8 cellular contexts compared by ENCODE assay signal in the genomic region with DNA sequence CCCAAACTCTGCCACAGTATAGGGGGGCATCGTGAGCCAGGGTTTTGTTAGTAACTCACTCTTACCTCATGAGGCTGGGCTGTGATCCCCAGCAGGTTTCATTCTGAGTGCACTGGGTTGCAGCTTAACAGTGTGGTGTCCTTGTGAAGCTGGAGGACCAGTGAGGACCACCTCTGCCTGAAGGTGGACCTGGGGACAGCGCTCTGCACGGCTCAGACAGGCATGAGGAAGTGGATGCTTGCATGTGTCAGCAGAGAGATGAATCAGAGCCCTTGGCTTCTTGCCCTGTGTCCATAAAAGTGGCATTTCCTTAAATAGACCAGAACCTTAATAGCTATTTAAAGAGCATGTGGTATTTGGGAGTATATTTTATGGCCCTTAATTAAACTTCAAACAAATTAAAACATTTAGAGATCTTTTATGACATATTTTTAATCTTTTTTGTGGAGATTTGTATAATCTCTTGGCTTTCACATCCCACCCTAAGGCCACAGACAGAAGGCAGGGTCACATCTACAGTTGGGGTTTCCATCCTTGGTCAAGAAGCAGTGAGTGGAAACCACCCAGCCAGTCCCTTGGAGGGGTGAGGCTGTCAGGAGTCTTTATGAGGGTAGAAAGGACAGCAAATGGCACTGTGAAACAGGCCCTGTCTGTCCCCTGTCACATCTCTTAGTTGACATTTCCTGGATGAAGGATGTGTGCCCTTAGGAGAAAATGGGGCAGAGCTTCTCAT. TPM values are rescaled to one million over a fixed set of nuclear protein-coding genes. Genes with fewer than 3 reads are reported as not detected.
DNase-seq lines count a peak whose midpoint lies in the region; TF ChIP-seq lines count a peak whose summit lies in the region.

No MANE protein-coding gene starts in this region.

- TF ChIP-seq POLR2A in spleen (IDR thresholded peaks at IDR 0.05) = no peak

- H3K4me3 ChIP-seq in ascending aorta (no peak overlapping the region), spleen (no peak overlapping the region)

- WGBS in spleen, 5 donors = 17 to 35% (median 22%) methylated on average over 3 of the region's 3 CpGs

- H3K4me1 ChIP-seq in ascending aorta (peaks cover 9 to 36% of the 10 kb centered on the region in 2 donors), spleen (peaks cover 34 to 96% (median 66%) of the 10 kb centered on the region in 6 donors)

- intact Hi-C loops in ascending aorta (cut with DNase I) = no loop called here
- intact Hi-C loops in spleen (cut with DNase I; ENCODE audit: low total_unique reads) = no loop called here

- TF ChIP-seq CTCF in ascending aorta (IDR thresholded peaks at IDR 0.05) = no peak
- no peak for TF ChIP-seq CTCF in spleen (IDR thresholded peaks at IDR 0.05 in 8 of 11, conservative IDR thresholded peaks at IDR 0.05 in 3 of 11)

- no peaks in the 10 kb centered on the region for H3K9me3 ChIP-seq in ascending aorta
- no peaks in the 10 kb centered on the region for H3K9me3 ChIP-seq in spleen

- no peaks in the 10 kb centered on the region for H3K27me3 ChIP-seq in ascending aorta
- H3K27me3 ChIP-seq in spleen (replicated peaks in 1 of 7) = no peaks in the 10 kb centered on the region

- peaks cover 3 to 10% of the 10 kb centered on the region in 2 donors for H3K36me3 ChIP-seq in ascending aorta
- peaks cover 0 to 67% (median 10%) of the 10 kb centered on the region in 6 donors for H3K36me3 ChIP-seq in spleen

- H3K27ac ChIP-seq in ascending aorta = peak overlapping the region; percentile 84 to 90
- peak overlapping the region in 7 of 8 donors; percentile 44 to 85 (median 77) for H3K27ac ChIP-seq in spleen

- DNase-seq in activated effector memory CD4-positive, alpha-beta T cell treated with anti-CD3 and anti-CD28 coated beads, Interleukin-2, amount 50 U/mL, for 16 hours = peak; percentile 54
- DNase-seq in activated effector memory CD4-positive, alpha-beta T cell treated with Interleukin-2 at 50 U/mL for 16 hours = no peak
- DNase-seq in NCI-H2029 (lab: John Stamatoyannopoulos, UW) = peak; percentile 72
- DNase-seq in ascending aorta (ENCODE audit: low spot score in 2 of 2) = peak; percentile 60 to 95
- DNase-seq in iPS-NIHi7 (ENCODE audit: extremely low spot score) = peak; percentile 10
- no peak for DNase-seq in spleen
- no peak for DNase-seq in stimulated activated CD4-positive, alpha-beta T cell treated with anti-CD3 and anti-CD28 coated beads, Interleukin-1b, Interleukin-23, amount 100 ng/mL, for 48 hours
- DNase-seq in NCI-H2107 treated with DMSO at 0.1 percent for 48 hours (lab: John Stamatoyannopoulos, UW; ENCODE audit: unreplicated experiment) = no peak

RNA-seq across cellular contexts. Expression of a gene that starts 24.8 kb away (rescaled TPM):
- total RNA-seq in ascending aorta (14.7 TPM), spleen (10 to 100 TPM; 15.8 to 31.1 (median 25.2) TPM)
- polyA plus RNA-seq in spleen = 10 to 100 TPM in 2 of 3 donors, 1 to 10 TPM in 1; 8.3 to 14.8 (median 14.2) TPM

Comparison
In these comparisons a context has a peak if more than half of its experiments do, and no peak if none do; other contexts are left out.
1. DNase-seq: peak in activated effector memory CD4-positive, alpha-beta T cell treated with anti-CD3 and anti-CD28 coated beads, Interleukin-2, amount 50 U/mL, for 16 hours (single experiment), NCI-H2029 (single experiment), ascending aorta (2 of 2) and iPS-NIHi7 (single experiment); none in activated effector memory CD4-positive, alpha-beta T cell treated with Interleukin-2 at 50 U/mL for 16 hours (single experiment), spleen (single experiment), stimulated activated CD4-positive, alpha-beta T cell treated with anti-CD3 and anti-CD28 coated beads, Interleukin-1b, Interleukin-23, amount 100 ng/mL, for 48 hours (single experiment) and NCI-H2107 treated with DMSO at 0.1 percent for 48 hours (single experiment).